Comparison of ENCODE assay signal across 29 cellular contexts in genomic region chr5:112552791-112553190, GRCh38.
"Had no signal": no experiment of that assay in that cellular context is flagged by ENCODE, and none has a peak within 500 bp of the region (broad histone marks: within the 10 kb centered on the region; RNA-seq: fewer than 3 reads in every experiment).

No MANE protein-coding gene starts in this region.

- H3K4me1 ChIP-seq: body of pancreas, SJSA1 had no signal

- H3K27me3 Mint-ChIP-seq: activated naive CD4-positive, alpha-beta T cell treated with anti-CD3 and anti-CD28 coated beads, Interleukin-2, amount 50 U/mL, for 24 hours; activated T-cell treated with anti-CD3 and anti-CD28 coated beads, Interleukin-2, amount 50 U/mL, for 24 hours; central memory CD8-positive, alpha-beta T cell had no signal

- H3K4me1 Mint-ChIP-seq: activated naive CD4-positive, alpha-beta T cell treated with anti-CD3 and anti-CD28 coated beads, Interleukin-2, amount 50 U/mL, for 24 hours; central memory CD8-positive, alpha-beta T cell had no signal

- H3K4me3 Mint-ChIP-seq: activated CD8-positive, alpha-beta memory T cell treated with anti-CD3 and anti-CD28 coated beads, Interleukin-2, amount 10 ng/mL, durations not matched to agents 7 days and 5 days; activated naive CD4-positive, alpha-beta T cell treated with anti-CD3 and anti-CD28 coated beads, Interleukin-2, amount 50 U/mL, for 24 hours; activated T-cell treated with anti-CD3 and anti-CD28 coated beads, Interleukin-2, amount 50 U/mL, for 24 hours; activated T-helper 1 cell treated with anti-CD3 and anti-CD28 coated beads, Interleukin-12 subunit alpha, Interleukin-12 subunit beta, Interleukin-2, Interleukin-4 antibody, amounts not matched to agents 30 ng/mL and 10 ng/mL and 1 ng/mL, durations not matched to agents 14 hours and 24 hours and 36 hours; central memory CD8-positive, alpha-beta T cell; T-helper 1 cell treated with Interleukin-12 subunit alpha and Interleukin-12 subunit beta and Interleukin-4 antibody, amounts not matched to agents 30 μg/mL and 1 μg/mL, for 36 hours had no signal

- H3K27ac Mint-ChIP-seq: activated CD8-positive, alpha-beta memory T cell treated with anti-CD3 and anti-CD28 coated beads, Interleukin-2, amount 10 ng/mL, durations not matched to agents 7 days and 5 days; activated naive CD4-positive, alpha-beta T cell treated with anti-CD3 and anti-CD28 coated beads, Interleukin-2, amount 50 U/mL, for 24 hours; activated T-cell treated with anti-CD3 and anti-CD28 coated beads, Interleukin-2, amount 50 U/mL, for 24 hours; activated T-helper 1 cell treated with anti-CD3 and anti-CD28 coated beads, Interleukin-12 subunit alpha, Interleukin-12 subunit beta, Interleukin-2, Interleukin-4 antibody, amounts not matched to agents 30 ng/mL and 10 ng/mL and 1 ng/mL, durations not matched to agents 14 hours and 24 hours and 36 hours; T-helper 1 cell treated with Interleukin-12 subunit alpha and Interleukin-12 subunit beta and Interleukin-4 antibody, amounts not matched to agents 30 μg/mL and 1 μg/mL, for 36 hours had no signal

- H3K36me3 Mint-ChIP-seq: activated CD8-positive, alpha-beta memory T cell treated with anti-CD3 and anti-CD28 coated beads, Interleukin-2, amount 10 ng/mL, durations not matched to agents 7 days and 5 days; activated naive CD4-positive, alpha-beta T cell treated with anti-CD3 and anti-CD28 coated beads, Interleukin-2, amount 50 U/mL, for 24 hours had no signal

- DNase-seq: activated CD4-positive, alpha-beta T cell treated with anti-CD3 and anti-CD28 coated beads for 4 hours; activated CD4-positive, CD25-positive, alpha-beta regulatory T cell; activated CD8-positive, alpha-beta memory T cell treated with anti-CD3 and anti-CD28 coated beads, Interleukin-2, amount 10 ng/mL, durations not matched to agents 7 days and 5 days; activated effector memory CD4-positive, alpha-beta T cell treated with Interleukin-2 at 50 U/mL for 16 hours; activated naive CD4-positive, alpha-beta T cell; activated T-cell treated with anti-CD3 and anti-CD28 coated beads, Interleukin-2, amount 50 U/mL, for 24 hours; body of pancreas; KBM-7; MG63; MV-4-11; NCI-H1092 treated with DMSO at 0.1 percent for 48 hours; NCI-H1417 treated with DMSO at 0.1 percent for 48 hours; NCI-H1694; NCI-H2029; NCI-H345; NCI-H510A; NCI-H526 treated with DMSO at 0.1 percent for 48 hours; NCI-H82; NK-92 treated with Interleukin-12 subunit alpha and Interleukin-12 subunit beta, amount 100 ng/mL, for 24 hours; SHP77 had no signal

- ATAC-seq: activated CD8-positive, alpha-beta memory T cell treated with anti-CD3 and anti-CD28 coated beads, Interleukin-2, amount 10 ng/mL, durations not matched to agents 7 days and 5 days; body of pancreas had no signal

- H3K27me3 ChIP-seq: ascending aorta, body of pancreas, SJSA1 had no signal

- FAIRE-seq: RCC 7860, TTC549 had no signal

- H3K36me3 ChIP-seq: ascending aorta, MG63, SJSA1 had no signal

- H3K27ac ChIP-seq: ascending aorta, body of pancreas, SJSA1, VCaP had no signal

- H3K9me3 ChIP-seq: ascending aorta, body of pancreas, MG63, SJSA1 had no signal

- H3K9me3 Mint-ChIP-seq: activated naive CD4-positive, alpha-beta T cell treated with anti-CD3 and anti-CD28 coated beads, Interleukin-2, amount 50 U/mL, for 24 hours; activated T-cell treated with anti-CD3 and anti-CD28 coated beads, Interleukin-2, amount 50 U/mL, for 24 hours; activated T-helper 1 cell treated with anti-CD3 and anti-CD28 coated beads, Interleukin-12 subunit alpha, Interleukin-12 subunit beta, Interleukin-2, Interleukin-4 antibody, amounts not matched to agents 30 ng/mL and 10 ng/mL and 1 ng/mL, durations not matched to agents 14 hours and 24 hours and 36 hours; central memory CD8-positive, alpha-beta T cell; T-helper 1 cell treated with Interleukin-12 subunit alpha and Interleukin-12 subunit beta and Interleukin-4 antibody, amounts not matched to agents 30 μg/mL and 1 μg/mL, for 36 hours had no signal

- H3K4me3 ChIP-seq: ascending aorta, body of pancreas, MG63, SJSA1 had no signal
